In genomic region chr18:9140381-9140780, GRCh38 we compare ENCODE assay signal across 11 cellular contexts. TPM values are rescaled to one million over a fixed set of nuclear protein-coding genes. Genes with fewer than 3 reads are reported as not detected.
DNase-seq lines count a peak whose midpoint lies in the region; ATAC-seq and TF ChIP-seq lines count a peak whose summit lies in the region.
"Had no signal": no experiment of that assay in that cellular context is flagged by ENCODE, and none has a peak within 500 bp of the region (broad histone marks: within the 10 kb centered on the region; RNA-seq: fewer than 3 reads in every experiment).

No MANE protein-coding gene starts in this region.

- no peaks in the 10 kb centered on the region for H3F3A ChIP-seq in PC-3 (ENCODE audit: low read length, unreplicated experiment)

- H3K27ac ChIP-seq in DND-41 (ENCODE audit: low read length) (no peak overlapping the region), PC-3 (ENCODE audit: low read length) (no peak overlapping the region), osteoblast (ENCODE audit: low read depth, low read length) (peak overlapping the region; percentile 87), coronary artery (peak overlapping the region in 1 of 2 donors; percentile 52)
- H3K27ac ChIP-seq in effector memory CD4-positive, alpha-beta T cell (ENCODE audit: insufficient read depth, low read length, poor library complexity, severe bottlenecking): peak overlapping the region; percentile 92

- TF ChIP-seq CTCF in DND-41 (IDR thresholded peaks at IDR 0.05; ENCODE audit: borderline replicate concordance, extremely low read depth, low read length, poor library complexity, severe bottlenecking) (no peak), PC-3 (conservative IDR thresholded peaks at IDR 0.05; ENCODE audit: low read depth, low read length) (no peak), osteoblast (IDR thresholded peaks at IDR 0.05; ENCODE audit: extremely low read depth, low read depth, low read length) (no peak), coronary artery (IDR thresholded peaks at IDR 0.05) (no peak)

- no peaks in the 10 kb centered on the region; the same call in 1 of the 2 replicates for H3K36me3 ChIP-seq in DND-41 (ENCODE audit: insufficient read depth, low read length)
- H3K36me3 ChIP-seq in PC-3 (ENCODE audit: low read depth, low read length): no peaks in the 10 kb centered on the region
- no peaks in the 10 kb centered on the region for H3K36me3 ChIP-seq in effector memory CD4-positive, alpha-beta T cell (ENCODE audit: control insufficient read depth, insufficient read depth, low read length)
- H3K36me3 ChIP-seq in osteoblast (ENCODE audit: insufficient read depth, low read length): no peaks in the 10 kb centered on the region

- no peak overlapping the region for H3K9ac ChIP-seq in DND-41 (ENCODE audit: low read depth, low read length)
- peak overlapping the region; percentile 44; the same call in 1 of the 2 replicates for H3K9ac ChIP-seq in PC-3 (ENCODE audit: low read length)

- intact Hi-C loops in PC-3 (cut with micrococcal nuclease): loop anchor here (10.0 kb wide), 1 partner anchor 486 kb away; no protein-coding TSS in a partner anchor

- H3K9me3 ChIP-seq in DND-41 (ENCODE audit: insufficient read depth, low read length, severe bottlenecking) (no peaks in the 10 kb centered on the region), PC-3 (ENCODE audit: low read length) (no peaks in the 10 kb centered on the region), osteoblast (ENCODE audit: low read depth, low read length) (no peaks in the 10 kb centered on the region)
- no peaks in the 10 kb centered on the region for H3K9me3 ChIP-seq in effector memory CD4-positive, alpha-beta T cell (ENCODE audit: control insufficient read depth, low read length)

- no peaks in the 10 kb centered on the region for H3K9me2 ChIP-seq in PC-3 (replicated peaks; ENCODE audit: low read length)

- CTCF ChIA-PET in PC-3 (lab: Charles Lee): no interaction called here

- no peak overlapping the region for H3K4me3 ChIP-seq in DND-41 (ENCODE audit: low read depth in 1 of 2, low read length in 2 of 2)
- H3K4me3 ChIP-seq in PC-3 (ENCODE audit: low read length): peak overlapping the region; percentile 77
- peak overlapping the region; percentile 81 for H3K4me3 ChIP-seq in effector memory CD4-positive, alpha-beta T cell (ENCODE audit: insufficient read depth, low read depth, low read length, poor library complexity, severe bottlenecking)
- H3K4me3 ChIP-seq in osteoblast (ENCODE audit: insufficient read depth, low read length): peak overlapping the region; percentile 54
- no peak overlapping the region for H3K4me3 ChIP-seq in coronary artery

- H3K79me2 ChIP-seq in DND-41 (ENCODE audit: insufficient read depth, low read length) (peaks cover 86% of the 10 kb centered on the region), PC-3 (ENCODE audit: low read length) (peaks cover 77% of the 10 kb centered on the region), osteoblast (ENCODE audit: insufficient read depth, low read length) (peaks cover 80% of the 10 kb centered on the region)

- H2AFZ ChIP-seq in DND-41 (ENCODE audit: low read depth, low read length) (no peak overlapping the region), PC-3 (ENCODE audit: low read length) (no peak overlapping the region), osteoblast (ENCODE audit: low read length) (no peak overlapping the region)

- H3K4me2 ChIP-seq in DND-41 (ENCODE audit: insufficient read depth, low read length) (peak overlapping the region; percentile 95; the same call in 1 of the 2 replicates), PC-3 (ENCODE audit: low read length) (peak overlapping the region; percentile 81), osteoblast (ENCODE audit: insufficient read depth, low read length) (peak overlapping the region; percentile 82)

- POLR2A ChIA-PET in PC-3 (lab: Charles Lee; ENCODE audit: unreplicated experiment): no interaction called here

- H4K20me1 ChIP-seq in DND-41 (ENCODE audit: insufficient read depth, low read length) (peaks cover 23% of the 10 kb centered on the region; the same call in 1 of the 2 replicates), PC-3 (ENCODE audit: low read length) (peaks cover 26% of the 10 kb centered on the region), osteoblast (ENCODE audit: insufficient read depth, low read length) (peaks cover 7% of the 10 kb centered on the region)

- H3K4me1 ChIP-seq in DND-41 (ENCODE audit: insufficient read depth, low read length): peaks cover 34% of the 10 kb centered on the region
- H3K4me1 ChIP-seq in PC-3 (ENCODE audit: insufficient read depth, low read length): peaks cover 38% of the 10 kb centered on the region
- peaks cover 47% of the 10 kb centered on the region for H3K4me1 ChIP-seq in effector memory CD4-positive, alpha-beta T cell (ENCODE audit: control insufficient read depth, insufficient read depth, low read length, poor library complexity, severe bottlenecking)
- H3K4me1 ChIP-seq in osteoblast (ENCODE audit: insufficient read depth, low read length): peaks cover 45% of the 10 kb centered on the region

- no TSS peak for BruUV-seq in PC-3 (replicated peaks; lab: Mats Ljungman, UMichigan)

- H3K27me3 ChIP-seq in DND-41 (ENCODE audit: insufficient read depth, low read length, poor library complexity) (no peaks in the 10 kb centered on the region), PC-3 (ENCODE audit: low read length) (no peaks in the 10 kb centered on the region), osteoblast (ENCODE audit: insufficient read depth, low read length) (no peaks in the 10 kb centered on the region)
- no peaks in the 10 kb centered on the region for H3K27me3 ChIP-seq in effector memory CD4-positive, alpha-beta T cell (replicated peaks; ENCODE audit: control insufficient read depth, insufficient read depth, low read length, poor library complexity, severe bottlenecking)

- ATAC-seq in DND-41 (ENCODE audit: insufficient read depth, low read depth) (no peak), PC-3 (no peak), HG03521 (IDR thresholded peaks at IDR 0.05; ENCODE audit: unreplicated experiment) (no peak)

- DNase-seq in DND-41 (no peak), PC-3 (no peak), osteoblast (ENCODE audit: insufficient read length, low spot score, missing footprints) (peak; percentile 61), coronary artery (ENCODE audit: low spot score) (no peak), NCI-H526 treated with DMSO at 0.1 percent for 48 hours (lab: John Stamatoyannopoulos, UW) (no peak), DMS53 treated with DMSO at 0.1 percent for 48 hours (lab: John Stamatoyannopoulos, UW; ENCODE audit: unreplicated experiment) (no peak)
- DNase-seq in effector memory CD4-positive, alpha-beta T cell: no peak
- DNase-seq: caudate nucleus; NCI-H774; stimulated activated CD8-positive, alpha-beta memory T cell treated with anti-CD3 and anti-CD28 coated beads, Interleukin-4, amount 100 ng/mL, for 48 hours had no signal

RNA-seq across cellular contexts. Expression of gene ANKRD12, which starts 3.8 kb away (rescaled TPM):
- 14.5 and 19.1 TPM in 2 replicates for total RNA-seq in PC-3 (2014; rRNA removed)
- total RNA-seq in osteoblast: 47.8 and 53.9 TPM in 2 replicates

RNA-seq across cellular contexts. Expression of gene NDUFV2, which starts 37.9 kb away (rescaled TPM):
- total RNA-seq in PC-3 (2014; rRNA removed): 188 and 272 TPM in 2 replicates
- total RNA-seq in osteoblast: 95.9 and 102 TPM in 2 replicates

Comparison
In these comparisons a context has a peak if more than half of its experiments do, and no peak if none do; other contexts are left out.
1. H3K27ac ChIP-seq: peak in effector memory CD4-positive, alpha-beta T cell (single experiment) and osteoblast (single experiment); none in DND-41 (single experiment) and PC-3 (single experiment).
2. H3K4me3 ChIP-seq: peak in PC-3 (single experiment), effector memory CD4-positive, alpha-beta T cell (single experiment) and osteoblast (single experiment); none in DND-41 (0 of 2) and coronary artery (single experiment).
3. Peak in every context shown above with its lines, with median percentiles within 50 percentile points of each other: H3K4me2 ChIP-seq.